ENCODE assay signal across 8 cellular contexts in the genomic region with DNA sequence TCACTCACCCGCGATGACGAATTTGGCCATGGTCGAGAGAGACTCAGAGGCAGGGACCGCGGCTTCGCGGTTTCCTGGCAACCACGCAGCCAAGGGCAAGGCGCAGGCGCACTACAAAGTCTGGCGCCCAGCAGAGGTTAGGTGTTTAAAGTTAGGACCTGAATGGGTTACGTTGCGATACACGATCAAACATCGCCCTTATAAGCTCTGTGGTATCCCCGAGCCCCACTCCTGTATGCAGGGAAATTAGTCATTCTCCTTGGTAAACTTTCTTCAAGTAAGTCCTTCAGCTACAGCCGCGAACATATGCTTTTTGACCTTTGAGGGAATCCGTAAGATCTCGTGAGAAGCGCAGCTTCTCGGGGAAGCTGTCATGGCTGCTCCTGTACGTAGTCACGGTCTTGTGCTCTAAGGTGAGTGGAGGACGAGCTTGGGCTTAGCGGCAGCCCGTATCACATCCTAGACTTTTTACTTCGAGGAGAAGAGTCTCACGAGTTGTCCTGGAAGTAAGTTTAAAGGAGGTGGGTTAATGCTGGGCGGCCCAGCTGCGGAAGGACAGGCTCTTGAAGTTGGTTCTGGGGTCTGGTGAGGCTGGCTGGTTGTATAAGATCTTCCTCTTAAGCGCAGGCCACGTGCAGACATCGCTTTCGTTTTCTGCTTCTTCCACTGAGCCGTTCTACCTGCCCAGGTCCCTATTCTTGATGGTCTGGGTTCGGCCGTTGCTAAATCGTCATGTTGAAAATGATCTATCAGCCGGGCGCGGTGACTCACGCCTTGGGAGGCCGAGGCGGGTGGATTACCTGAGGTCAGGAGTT. TPM values are rescaled to one million over a fixed set of nuclear protein-coding genes. Genes with fewer than 3 reads are reported as not detected.
DNase-seq lines count a peak whose midpoint lies in the region; ATAC-seq and TF ChIP-seq lines count a peak whose summit lies in the region.

A gene (plus strand): TSS at position 365 of the 815 bp plus-strand sequence. CDS start 1,088 bp downstream, outside the sequence.
A gene (minus strand): TSS at position 87 of the 815 bp plus-strand sequence. CDS start 57 bp downstream, at position 30.

- H3K9ac ChIP-seq in SK-N-MC (ENCODE audit: insufficient read length): peak within 1 kb of the TSS; percentile 91

- H3K27me3 Mint-ChIP-seq in glutamatergic neuron (ENCODE audit: unreplicated experiment): no peaks in the 10 kb centered on the region

- H3K27me3 ChIP-seq in testis: no peaks in the 10 kb centered on the region

- no peak for TF ChIP-seq CTCF in NB4 (IDR thresholded peaks at IDR 0.05; ENCODE audit: low read depth, low read length)
- TF ChIP-seq CTCF in glutamatergic neuron (IDR thresholded peaks at IDR 0.05; ENCODE audit: partially characterized antibody, unreplicated experiment): no peak
- TF ChIP-seq CTCF in omental fat pad (IDR thresholded peaks at IDR 0.05): no peak
- TF ChIP-seq CTCF in testis (IDR thresholded peaks at IDR 0.05): peak in 1 of 3 experiments; percentile 18

- peak within 1 kb of the TSS; percentile 65 for H3K27ac ChIP-seq in SK-N-MC
- H3K27ac ChIP-seq in testis: peak within 1 kb of the TSS; percentile 90 to 91

- TF ChIP-seq POLR2A in NB4 (IDR thresholded peaks at IDR 0.05; ENCODE audit: extremely low read depth, insufficient read length) (peak; percentile 76), testis (IDR thresholded peaks at IDR 0.05) (no peak)

- H3K36me3 Mint-ChIP-seq in activated naive CD4-positive, alpha-beta T cell treated with anti-CD3 and anti-CD28 coated beads, Interleukin-2, amount 50 U/mL, for 72 hours: peaks cover 11 to 22% of the 10 kb centered on the region in 2 donors
- H3K36me3 Mint-ChIP-seq in glutamatergic neuron (ENCODE audit: unreplicated experiment): no peaks in the 10 kb centered on the region

- H3K4me3 ChIP-seq in NB4 (ENCODE audit: low read depth, low read length): peak within 1 kb of the TSS; percentile 79
- H3K4me3 ChIP-seq in SK-N-MC: peak within 1 kb of the TSS; percentile 83
- peak within 1 kb of the TSS; percentile 83 to 95 for H3K4me3 ChIP-seq in testis

- WGBS in testis, 2 donors: 0% methylated on average over 34 to 46 of the region's 46 CpGs

- no peaks in the 10 kb centered on the region for H3K9me3 ChIP-seq in SK-N-MC (ENCODE audit: low read depth, low read length)
- no peaks in the 10 kb centered on the region for H3K9me3 ChIP-seq in testis

- peak within 1 kb of the TSS; percentile 93 for H3K4me3 Mint-ChIP-seq in glutamatergic neuron (ENCODE audit: unreplicated experiment)

- H3K9me3 Mint-ChIP-seq in activated naive CD4-positive, alpha-beta T cell treated with anti-CD3 and anti-CD28 coated beads, Interleukin-2, amount 50 U/mL, for 72 hours: no peaks in the 10 kb centered on the region
- no peaks in the 10 kb centered on the region for H3K9me3 Mint-ChIP-seq in glutamatergic neuron (ENCODE audit: unreplicated experiment)

- ATAC-seq in HG02571 (IDR thresholded peaks at IDR 0.05; ENCODE audit: unreplicated experiment) (peak; percentile 96), omental fat pad (ENCODE audit: low FRiP score) (peak; percentile 99)
- peak; percentile 90 to 91 for ATAC-seq in activated naive CD4-positive, alpha-beta T cell treated with anti-CD3 and anti-CD28 coated beads, Interleukin-2, amount 50 U/mL, for 72 hours

- intact Hi-C loops in testis (cut with DNase I; ENCODE audit: low total_unique reads): no loop called here

- H3K4me1 ChIP-seq in testis: peaks cover 11% of the 10 kb centered on the region

- peak within 1 kb of the TSS in 1 of 2 donors; percentile 98 for H3K27ac Mint-ChIP-seq in activated naive CD4-positive, alpha-beta T cell treated with anti-CD3 and anti-CD28 coated beads, Interleukin-2, amount 50 U/mL, for 72 hours
- H3K27ac Mint-ChIP-seq in glutamatergic neuron (ENCODE audit: unreplicated experiment): peak within 1 kb of the TSS; percentile 94

- H3K4me1 Mint-ChIP-seq in glutamatergic neuron (ENCODE audit: low read depth, unreplicated experiment): peaks cover 4% of the 10 kb centered on the region

- H3K36me3 ChIP-seq in SK-N-MC (ENCODE audit: insufficient read depth, low read length) (peaks cover 21% of the 10 kb centered on the region), testis (ENCODE audit: low read depth, missing control alignments) (no peaks in the 10 kb centered on the region)

- DNase-seq in GM04504 (ENCODE audit: low read depth): peak; percentile 91
- peak; percentile 93 for DNase-seq in NB4 (ENCODE audit: low read depth)
- peak; percentile 87 for DNase-seq in SK-N-MC (ENCODE audit: low read depth, low spot score)
- DNase-seq in activated naive CD4-positive, alpha-beta T cell treated with anti-CD3 and anti-CD28 coated beads, Interleukin-2, amount 50 U/mL, for 72 hours (ENCODE audit: low spot score in 2 of 2): peak; percentile 80 to 96
- peak; percentile 84 for DNase-seq in glutamatergic neuron
- DNase-seq in omental fat pad (ENCODE audit: low spot score): peak; percentile 78
- DNase-seq in testis: peak; percentile 90

RNA-seq across cellular contexts. Expression of the first gene that starts in this region (rescaled TPM):
- 10 to 100 TPM; 24.8 to 35.9 TPM for total RNA-seq in activated naive CD4-positive, alpha-beta T cell treated with anti-CD3 and anti-CD28 coated beads, Interleukin-2, amount 50 U/mL, for 72 hours
- 24.7 TPM for total RNA-seq in glutamatergic neuron (ENCODE audit: unreplicated experiment)
- total RNA-seq in omental fat pad: 10 to 100 TPM; 27.8 to 51.3 (median 31.3) TPM
- 10 to 100 TPM; 25.0 to 28.3 TPM for total RNA-seq in testis
- polyA plus RNA-seq in testis (ENCODE audit: insufficient read depth, low read depth, low replicate concordance): 15.5 TPM

RNA-seq across cellular contexts. Expression of the second gene that starts in this region (rescaled TPM):
- total RNA-seq in activated naive CD4-positive, alpha-beta T cell treated with anti-CD3 and anti-CD28 coated beads, Interleukin-2, amount 50 U/mL, for 72 hours: 1 to 10 TPM in 1 of 2 donors, under 1 TPM in 1; 0.36 to 1.4 TPM
- total RNA-seq in glutamatergic neuron (ENCODE audit: unreplicated experiment) (0.98 TPM), omental fat pad (1 to 10 TPM in 2 of 4 donors, under 1 TPM in 1, not detected in 1; 0.63 to 3.3 (median 1.2) TPM), testis (10 to 100 TPM; 16.7 to 29.0 TPM)
- 86.6 TPM for polyA plus RNA-seq in testis (ENCODE audit: insufficient read depth, low read depth, low replicate concordance)

Comparison
In these comparisons a context has a peak if more than half of its experiments do, and no peak if none do; other contexts are left out.
1. Peak in every context shown above with its lines: DNase-seq, ATAC-seq, H3K4me3 ChIP-seq and H3K27ac ChIP-seq.